ENCODE assay signal across 20 cellular contexts in the genomic region with DNA sequence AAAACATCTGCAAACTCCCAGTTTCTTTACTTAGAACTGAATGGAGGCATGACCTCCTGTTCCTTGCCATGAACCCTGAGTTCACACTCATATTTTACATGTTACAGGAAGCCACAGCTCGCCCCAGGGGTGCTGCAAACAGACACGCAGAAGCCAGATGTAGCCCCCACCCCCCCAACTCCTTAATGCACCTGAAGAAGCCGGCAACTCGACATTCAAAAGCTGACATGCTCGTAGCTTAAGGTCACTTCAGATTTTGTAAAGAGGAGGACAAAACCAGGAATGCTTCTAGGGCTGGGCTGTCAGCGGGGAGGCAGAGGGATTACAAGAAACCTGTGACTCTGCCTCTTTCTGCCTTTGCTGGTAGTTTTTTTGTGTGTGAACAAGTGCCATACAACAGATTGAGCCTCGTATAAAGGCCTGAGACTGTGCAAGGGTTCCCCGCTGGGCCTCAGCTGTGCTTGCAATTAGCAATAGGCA. TPM values are rescaled to one million over a fixed set of nuclear protein-coding genes. Genes with fewer than 3 reads are reported as not detected.
DNase-seq lines count a peak whose midpoint lies in the region; ATAC-seq and TF ChIP-seq lines count a peak whose summit lies in the region.
"Had no signal": no experiment of that assay in that cellular context is flagged by ENCODE, and none has a peak within 500 bp of the region (broad histone marks: within the 10 kb centered on the region; RNA-seq: fewer than 3 reads in every experiment).

No MANE protein-coding gene starts in this region.

- no peaks in the 10 kb centered on the region for H3K36me3 ChIP-seq in stomach
- H3K36me3 ChIP-seq: upper lobe of right lung had no signal

- no peak for ATAC-seq in GM18511 (IDR thresholded peaks at IDR 0.05; ENCODE audit: unreplicated experiment)
- ATAC-seq: activated naive CD8-positive, alpha-beta T cell treated with anti-CD3 and anti-CD28 coated beads, Interleukin-2, amount 50 U/mL, for 24 hours; stimulated activated naive B cell treated with anti-CD40 and anti-IgM and Interleukin-4, amounts not matched to agents 10 μg/mL and 1 μg/mL and 100 μg/mL, for 72 hours; upper lobe of right lung had no signal

- TF ChIP-seq POLR2A in stomach (IDR thresholded peaks at IDR 0.05), result no peak

- intact Hi-C loops in stomach (cut with DNase I; ENCODE audit: low total_unique reads), result no loop called here

- TF ChIP-seq EP300 in stomach (IDR thresholded peaks at IDR 0.05), result no peak

- no peak overlapping the region for H3K4me3 ChIP-seq in stomach
- H3K4me3 ChIP-seq: upper lobe of right lung had no signal

- TF ChIP-seq CTCF in VCaP (conservative IDR thresholded peaks at IDR 0.05) (no peak), stomach (IDR thresholded peaks at IDR 0.05) (no peak)

- DNase-seq in DMS 273 treated with DMSO at 0.1 percent for 48 hours (lab: John Stamatoyannopoulos, UW) (peak; percentile 72), NCI-H1417 treated with DMSO at 0.1 percent for 48 hours (lab: John Stamatoyannopoulos, UW) (peak; percentile 58), iPS-NIHi7 (ENCODE audit: extremely low spot score) (peak; percentile 68), SK-N-DZ (ENCODE audit: low spot score) (no peak), stomach (no peak), KG1 (lab: John Stamatoyannopoulos, UW) (no peak)
- DNase-seq: activated CD4-positive, alpha-beta T cell treated with anti-CD3 and anti-CD28 coated beads for 48 hours; activated naive CD8-positive, alpha-beta T cell treated with anti-CD3 and anti-CD28 coated beads, Interleukin-2, amount 50 U/mL, for 24 hours; activated T-cell treated with anti-CD3 and anti-CD28 coated beads, Interleukin-2, amount 50 U/mL, for 24 hours; IMR-90; NCI-H1048; small intestine; stimulated activated naive B cell treated with anti-CD40 and anti-IgM and Interleukin-4, amounts not matched to agents 10 μg/mL and 1 μg/mL and 100 μg/mL, for 72 hours; T-helper 2 cell; upper lobe of right lung had no signal

- no peaks in the 10 kb centered on the region for H3K4me1 ChIP-seq in stomach
- H3K4me1 ChIP-seq: upper lobe of right lung had no signal

- 32 to 49% (median 47%) methylated on average over 8 of the region's 8 CpGs for WGBS in stomach, 5 donors

- peaks cover 0 to 4% (median 0%) of the 10 kb centered on the region in 3 donors for H3K27me3 ChIP-seq in stomach
- H3K27me3 ChIP-seq: upper lobe of right lung had no signal

- peak overlapping the region; percentile 54 for H3K27ac ChIP-seq in VCaP
- H3K27ac ChIP-seq in stomach, result no peak overlapping the region
- H3K27ac ChIP-seq: upper lobe of right lung had no signal

- no peaks in the 10 kb centered on the region for H3K9me3 ChIP-seq in stomach
- H3K9me3 ChIP-seq: upper lobe of right lung had no signal

RNA-seq across cellular contexts. Expression of gene FEZF2, which starts 42.0 kb away (rescaled TPM):
- polyA plus RNA-seq in SK-N-DZ (2014; cell fraction: cytosol; rRNA removed), result not detected in 2 replicates
- not detected in 2 replicates for polyA plus RNA-seq in SK-N-DZ (2014; cell fraction: nucleus; rRNA removed)
- total RNA-seq in stomach, result not detected
- not detected for polyA plus RNA-seq in stomach
- total RNA-seq: IMR-90, mesothelial cell of epicardium, omental fat pad, upper lobe of right lung had no signal
- polyA plus RNA-seq: IMR-90, keratinocyte, small intestine had no signal

Comparison
In these comparisons a context has a peak if more than half of its experiments do, and no peak if none do; other contexts are left out.
1. DNase-seq: peak in DMS 273 treated with DMSO at 0.1 percent for 48 hours (single experiment), NCI-H1417 treated with DMSO at 0.1 percent for 48 hours (single experiment) and iPS-NIHi7 (single experiment); none in SK-N-DZ (single experiment), stomach (single experiment) and KG1 (single experiment).